Comparison of ENCODE assay signal across 18 cellular contexts in the genomic region with DNA sequence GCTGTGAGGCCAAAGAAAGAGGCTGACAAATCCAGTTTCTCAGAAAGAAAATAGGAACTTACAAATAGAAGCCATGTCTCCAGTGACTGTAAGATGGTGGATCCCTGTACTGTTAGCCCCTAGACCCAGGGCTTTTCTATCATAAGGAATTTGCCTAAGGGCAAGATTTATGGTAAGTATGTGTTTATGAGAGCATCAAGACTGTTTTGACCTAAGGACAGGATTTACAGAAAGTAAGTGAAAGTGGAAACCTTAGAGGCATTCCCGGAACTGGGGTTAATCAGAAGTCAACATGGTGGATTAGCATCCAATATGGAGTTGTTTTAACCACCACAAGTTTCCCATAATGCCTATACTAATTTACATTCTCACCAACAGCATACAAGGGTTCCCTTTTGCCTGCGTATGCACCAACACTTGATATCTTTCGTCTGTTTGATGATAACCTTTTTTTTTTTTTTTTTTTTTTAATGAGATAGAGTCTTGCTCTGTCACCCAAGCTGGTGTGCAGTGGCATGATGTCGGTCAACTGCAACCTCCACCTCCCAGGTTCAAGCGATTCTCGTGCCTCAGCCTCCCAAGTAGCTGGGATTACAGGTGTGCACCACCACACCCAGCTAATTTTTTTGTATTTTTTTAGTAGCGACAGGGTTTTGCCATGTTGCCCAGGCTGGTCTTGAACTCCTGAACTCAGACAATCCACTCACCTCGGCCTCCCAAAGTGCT. TPM values are rescaled to one million over a fixed set of nuclear protein-coding genes. Genes with fewer than 3 reads are reported as not detected.
DNase-seq lines count a peak whose midpoint lies in the region; ATAC-seq and TF ChIP-seq lines count a peak whose summit lies in the region.
"Had no signal": no experiment of that assay in that cellular context is flagged by ENCODE, and none has a peak within 500 bp of the region (broad histone marks: within the 10 kb centered on the region; RNA-seq: fewer than 3 reads in every experiment).

No MANE protein-coding gene starts in this region.

- H3K4me1 Mint-ChIP-seq in activated T-cell treated with anti-CD3 and anti-CD28 coated beads, Interleukin-2, amount 50 U/mL, for 72 hours (ENCODE audit: low read depth) = peaks cover 23% of the 10 kb centered on the region
- H3K4me1 Mint-ChIP-seq in activated T-helper 17 cell treated with anti-CD3 and anti-CD28 coated beads, Interleukin-2, amount 50 U/mL, for 72 hours = peaks cover 18% of the 10 kb centered on the region
- H3K4me1 Mint-ChIP-seq in naive thymus-derived CD4-positive, alpha-beta T cell = peaks cover 18 to 60% (median 50%) of the 10 kb centered on the region in 7 donors

- DNase-seq in activated T-cell treated with anti-CD3 and anti-CD28 coated beads, Interleukin-2, amount 50 U/mL, for 72 hours = no peak
- DNase-seq in activated T-cell treated with anti-CD3 and anti-CD28 coated beads for 4 hours = no peak
- DNase-seq in DND-41 = no peak
- no peak for DNase-seq in naive thymus-derived CD4-positive, alpha-beta T cell
- no peak for DNase-seq in vagina (ENCODE audit: extremely low spot score in 2 of 2)
- DNase-seq: DMS53, Kasumi-1, MG63, NCI-H1048, NCI-H1417 treated with DMSO at 0.1 percent for 48 hours, NCI-H187 treated with DMSO at 0.1 percent for 48 hours, NCI-H2107, NCI-H446 treated with DMSO at 0.1 percent for 48 hours, Right ventricle myocardium superior had no signal

- no peak overlapping the region for H3K4me3 ChIP-seq in DND-41 (ENCODE audit: low read depth in 1 of 2, low read length in 2 of 2)
- H3K4me3 ChIP-seq in naive thymus-derived CD4-positive, alpha-beta T cell (ENCODE audit: low read length) = no peak overlapping the region
- H3K4me3 ChIP-seq in vagina = no peak overlapping the region
- H3K4me3 ChIP-seq: MG63, SK-N-MC had no signal

- H3K9me3 Mint-ChIP-seq in activated T-cell treated with anti-CD3 and anti-CD28 coated beads, Interleukin-2, amount 50 U/mL, for 72 hours = peaks cover 0 to 2% of the 10 kb centered on the region in 2 donors
- no peaks in the 10 kb centered on the region for H3K9me3 Mint-ChIP-seq in activated T-helper 17 cell treated with anti-CD3 and anti-CD28 coated beads, Interleukin-2, amount 50 U/mL, for 72 hours
- peaks cover 0 to 4% (median 0%) of the 10 kb centered on the region in 11 donors for H3K9me3 Mint-ChIP-seq in naive thymus-derived CD4-positive, alpha-beta T cell
- H3K9me3 Mint-ChIP-seq: CD14-positive monocyte had no signal

- peaks cover 30% of the 10 kb centered on the region for H3K4me1 ChIP-seq in DND-41 (ENCODE audit: insufficient read depth, low read length)
- peaks cover 0 to 15% of the 10 kb centered on the region in 2 donors for H3K4me1 ChIP-seq in naive thymus-derived CD4-positive, alpha-beta T cell (ENCODE audit: control insufficient read depth in 2 of 2, insufficient read depth in 2 of 2, low read length in 2 of 2)
- no peaks in the 10 kb centered on the region for H3K4me1 ChIP-seq in vagina

- no peak overlapping the region for H3K4me3 Mint-ChIP-seq in activated T-cell treated with anti-CD3 and anti-CD28 coated beads, Interleukin-2, amount 50 U/mL, for 72 hours
- no peak overlapping the region for H3K4me3 Mint-ChIP-seq in activated T-helper 17 cell treated with anti-CD3 and anti-CD28 coated beads, Interleukin-2, amount 50 U/mL, for 72 hours
- no peak overlapping the region for H3K4me3 Mint-ChIP-seq in naive thymus-derived CD4-positive, alpha-beta T cell
- H3K4me3 Mint-ChIP-seq: CD14-positive monocyte had no signal

- H3K36me3 Mint-ChIP-seq in activated T-cell treated with anti-CD3 and anti-CD28 coated beads, Interleukin-2, amount 50 U/mL, for 72 hours (ENCODE audit: insufficient read depth in 2 of 2) = peaks cover 7 to 24% of the 10 kb centered on the region in 2 donors
- peaks cover 87% of the 10 kb centered on the region for H3K36me3 Mint-ChIP-seq in activated T-helper 17 cell treated with anti-CD3 and anti-CD28 coated beads, Interleukin-2, amount 50 U/mL, for 72 hours (ENCODE audit: low read depth)
- peaks cover 6 to 52% (median 40%) of the 10 kb centered on the region in 5 donors for H3K36me3 Mint-ChIP-seq in naive thymus-derived CD4-positive, alpha-beta T cell

- intact Hi-C loops in naive thymus-derived CD4-positive, alpha-beta T cell (cut with micrococcal nuclease) = no loop called here
- intact Hi-C loops in vagina (cut with DNase I) = no loop called here

- no peak for TF ChIP-seq POLR2A in vagina (IDR thresholded peaks at IDR 0.05)

- no peak overlapping the region for H2AFZ ChIP-seq in DND-41 (ENCODE audit: low read depth, low read length)

- H3K79me2 ChIP-seq in DND-41 (ENCODE audit: insufficient read depth, low read length) = no peaks in the 10 kb centered on the region

- peak overlapping the region; percentile 48 for H3K27ac Mint-ChIP-seq in activated T-cell treated with anti-CD3 and anti-CD28 coated beads, Interleukin-2, amount 50 U/mL, for 72 hours
- peak overlapping the region; percentile 22 for H3K27ac Mint-ChIP-seq in activated T-helper 17 cell treated with anti-CD3 and anti-CD28 coated beads, Interleukin-2, amount 50 U/mL, for 72 hours
- peak overlapping the region in 8 of 9 donors; percentile 1 to 77 (median 40) for H3K27ac Mint-ChIP-seq in naive thymus-derived CD4-positive, alpha-beta T cell

- H3K27me3 Mint-ChIP-seq in activated T-cell treated with anti-CD3 and anti-CD28 coated beads, Interleukin-2, amount 50 U/mL, for 72 hours (ENCODE audit: low read depth) = no peaks in the 10 kb centered on the region
- no peaks in the 10 kb centered on the region for H3K27me3 Mint-ChIP-seq in activated T-helper 17 cell treated with anti-CD3 and anti-CD28 coated beads, Interleukin-2, amount 50 U/mL, for 72 hours
- no peaks in the 10 kb centered on the region for H3K27me3 Mint-ChIP-seq in naive thymus-derived CD4-positive, alpha-beta T cell

- H3K9ac ChIP-seq in DND-41 (ENCODE audit: low read depth, low read length) = no peak overlapping the region

- POLR2A ChIA-PET in naive thymus-derived CD4-positive, alpha-beta T cell (lab: Charles Lee) = interaction anchor here (0.6 kb wide), 1 partner anchor 99 kb away, joined by 3 read pairs; no protein-coding TSS in a partner anchor

- peaks cover 28% of the 10 kb centered on the region for H3K36me3 ChIP-seq in DND-41 (ENCODE audit: insufficient read depth, low read length)
- peaks cover 0 to 19% (median 5%) of the 10 kb centered on the region in 3 experiments for H3K36me3 ChIP-seq in naive thymus-derived CD4-positive, alpha-beta T cell (ENCODE audit: control insufficient read depth in 2 of 3, insufficient read depth in 3 of 3, low read length in 3 of 3)
- H3K36me3 ChIP-seq in vagina = peaks cover 0 to 23% of the 10 kb centered on the region in 2 donors

- H4K20me1 ChIP-seq in DND-41 (ENCODE audit: insufficient read depth, low read length) = no peaks in the 10 kb centered on the region

- TF ChIP-seq CTCF in DND-41 (IDR thresholded peaks at IDR 0.05; ENCODE audit: borderline replicate concordance, extremely low read depth, low read length, poor library complexity, severe bottlenecking) (no peak), vagina (IDR thresholded peaks at IDR 0.05) (no peak)

- H3K4me2 ChIP-seq in DND-41 (ENCODE audit: insufficient read depth, low read length) = no peak overlapping the region

- no peaks in the 10 kb centered on the region for H3K9me3 ChIP-seq in DND-41 (ENCODE audit: insufficient read depth, low read length, severe bottlenecking)
- H3K9me3 ChIP-seq in naive thymus-derived CD4-positive, alpha-beta T cell (ENCODE audit: control insufficient read depth in 2 of 3, low read length in 3 of 3) = no peaks in the 10 kb centered on the region
- H3K9me3 ChIP-seq in vagina = no peaks in the 10 kb centered on the region
- H3K9me3 ChIP-seq: MG63 had no signal

- H3K27me3 ChIP-seq in DND-41 (ENCODE audit: insufficient read depth, low read length, poor library complexity) (no peaks in the 10 kb centered on the region), vagina (no peaks in the 10 kb centered on the region)
- no peaks in the 10 kb centered on the region for H3K27me3 ChIP-seq in naive thymus-derived CD4-positive, alpha-beta T cell (ENCODE audit: control insufficient read depth in 2 of 2, insufficient read depth in 2 of 2, low read length in 2 of 2)
- H3K27me3 ChIP-seq: MG63 had no signal

- no peak for ATAC-seq in activated T-cell treated with anti-CD3 and anti-CD28 coated beads, Interleukin-2, amount 50 U/mL, for 72 hours (replicated peaks in 1 of 2)
- ATAC-seq in DND-41 (ENCODE audit: insufficient read depth, low read depth) = no peak
- ATAC-seq in activated T-helper 17 cell treated with anti-CD3 and anti-CD28 coated beads, Interleukin-2, amount 50 U/mL, for 72 hours (replicated peaks) = no peak
- no peak for ATAC-seq in naive thymus-derived CD4-positive, alpha-beta T cell
- ATAC-seq in HG02852 (IDR thresholded peaks at IDR 0.05; ENCODE audit: unreplicated experiment) = no peak

- H3K27ac ChIP-seq in DND-41 (ENCODE audit: low read length) (peak overlapping the region; percentile 26; the same call in 1 of the 2 replicates), vagina (no peak overlapping the region)
- no peak overlapping the region for H3K27ac ChIP-seq in naive thymus-derived CD4-positive, alpha-beta T cell (ENCODE audit: low read depth, low read length)
- H3K27ac ChIP-seq: SK-N-MC had no signal

- CTCF ChIA-PET in naive thymus-derived CD4-positive, alpha-beta T cell (lab: Charles Lee) = no interaction called here

RNA-seq across cellular contexts. Expression of gene BIRC2, which starts 40.2 kb away (rescaled TPM):
- total RNA-seq in activated T-cell treated with anti-CD3 and anti-CD28 coated beads, Interleukin-2, amount 50 U/mL, for 72 hours = 10 to 100 TPM; 38.3 to 44.4 TPM
- total RNA-seq in activated T-helper 17 cell treated with anti-CD3 and anti-CD28 coated beads, Interleukin-2, amount 50 U/mL, for 72 hours = 10 to 100 TPM; 27.3 to 60.9 TPM
- 100 to 1,000 TPM in 1 of 5 experiments, 10 to 100 TPM in 4; 37.5 to 103 (median 72.0) TPM for total RNA-seq in naive thymus-derived CD4-positive, alpha-beta T cell
- 10 to 100 TPM; 35.2 to 42.8 TPM for polyA plus RNA-seq in naive thymus-derived CD4-positive, alpha-beta T cell
- 52.1 TPM for total RNA-seq in vagina
